Comparison of ENCODE assay signal across 24 cellular contexts in genomic region chr9:93398471-93398870, GRCh38. TPM values are rescaled to one million over a fixed set of nuclear protein-coding genes. Genes with fewer than 3 reads are reported as not detected.
DNase-seq lines count a peak whose midpoint lies in the region; ATAC-seq and TF ChIP-seq lines count a peak whose summit lies in the region.
"Had no signal": no experiment of that assay in that cellular context is flagged by ENCODE, and none has a peak within 500 bp of the region (broad histone marks: within the 10 kb centered on the region; RNA-seq: fewer than 3 reads in every experiment).

No MANE protein-coding gene starts in this region.

- H3K79me1 ChIP-seq in mesendoderm (ENCODE audit: low read length): no peaks in the 10 kb centered on the region

- H3K79me2 ChIP-seq in mesendoderm (ENCODE audit: control insufficient read depth, insufficient read depth, low read length) (no peaks in the 10 kb centered on the region), neural progenitor cell (ENCODE audit: low read depth) (no peaks in the 10 kb centered on the region)

- WGBS in mesendoderm (ENCODE audit: extremely low coverage, insufficient coverage, low lambda C conversion rate): no CpG with 5 or more reads among the region's 9 CpGs
- 78% methylated on average over 8 to 9 of the region's 9 CpGs for WGBS in upper lobe of left lung, 2 donors

- H2AFZ ChIP-seq in neural progenitor cell (replicated peaks): no peak overlapping the region

- H3K36me3 Mint-ChIP-seq in neural progenitor cell: no peaks in the 10 kb centered on the region
- H3K36me3 Mint-ChIP-seq: CD14-positive monocyte; CD4-positive, alpha-beta memory T cell had no signal

- peaks cover 12% of the 10 kb centered on the region for H3K27me3 Mint-ChIP-seq in neural progenitor cell (ENCODE audit: insufficient read depth, low read depth)

- H3K27me3 ChIP-seq in mesendoderm (ENCODE audit: insufficient read depth, low read length, poor library complexity) (no peaks in the 10 kb centered on the region), neural progenitor cell (no peaks in the 10 kb centered on the region), upper lobe of left lung (no peaks in the 10 kb centered on the region)
- H3K27me3 ChIP-seq: BE2C, BLaER1 had no signal

- TF ChIP-seq CTCF in neural progenitor cell (IDR thresholded peaks at IDR 0.05) (no peak), upper lobe of left lung (IDR thresholded peaks at IDR 0.05) (no peak)

- no peak overlapping the region for H3K4ac ChIP-seq in mesendoderm (ENCODE audit: low read depth, low read length)

- H3K4me1 ChIP-seq in mesendoderm (ENCODE audit: control insufficient read depth, low read depth, low read length) (no peaks in the 10 kb centered on the region), neural progenitor cell (no peaks in the 10 kb centered on the region), upper lobe of left lung (peaks cover 0 to 7% (median 1%) of the 10 kb centered on the region in 4 donors)
- H3K4me1 ChIP-seq: BE2C, BLaER1 had no signal

- H3K27ac Mint-ChIP-seq in neural progenitor cell: peak overlapping the region; percentile 17
- H3K27ac Mint-ChIP-seq: CD4-positive, alpha-beta memory T cell; CD4-positive, CD25-positive, alpha-beta regulatory T cell; CD8-positive, alpha-beta memory T cell had no signal

- TF ChIP-seq POLR2A in upper lobe of left lung (IDR thresholded peaks at IDR 0.05): no peak

- no peak overlapping the region for H2BK15ac ChIP-seq in mesendoderm (replicated peaks; ENCODE audit: low read depth)

- no peaks in the 10 kb centered on the region for H3K9me3 ChIP-seq in neural progenitor cell (ENCODE audit: low read depth)
- no peaks in the 10 kb centered on the region for H3K9me3 ChIP-seq in upper lobe of left lung
- H3K9me3 ChIP-seq: BE2C, BLaER1 had no signal

- no peak overlapping the region for H2BK5ac ChIP-seq in mesendoderm (ENCODE audit: low read length)

- no peak overlapping the region for H3K56ac ChIP-seq in mesendoderm (ENCODE audit: low read length)

- H3K27ac ChIP-seq in mesendoderm (ENCODE audit: low read depth, low read length) (no peak overlapping the region), neural progenitor cell (no peak overlapping the region), upper lobe of left lung (no peak overlapping the region)
- H3K27ac ChIP-seq: BLaER1 had no signal

- H4K8ac ChIP-seq in mesendoderm (ENCODE audit: low read depth, low read length): no peak overlapping the region

- no peak overlapping the region for H3K4me3 Mint-ChIP-seq in neural progenitor cell
- H3K4me3 Mint-ChIP-seq: CD14-positive monocyte; CD4-positive, alpha-beta memory T cell; CD4-positive, CD25-positive, alpha-beta regulatory T cell; CD8-positive, alpha-beta memory T cell had no signal

- DNase-seq in mesendoderm (no peak), neural progenitor cell (ENCODE audit: low spot score) (no peak), upper lobe of left lung (peak; percentile 27 to 72), islet precursor cell (no peak), NCI-H1694 treated with DMSO at 0.1 percent for 48 hours (lab: John Stamatoyannopoulos, UW) (no peak)
- no peak for DNase-seq in activated CD4-positive, alpha-beta T cell treated with anti-CD3 and anti-CD28 coated beads for 1 hour
- DNase-seq in activated CD4-positive, alpha-beta T cell treated with anti-CD3 and anti-CD28 coated beads, Interleukin-2, amount 50 U/mL, for 1 hour: no peak
- DNase-seq: 8988T; ACHN; BE2C; C1 segment of cervical spinal cord; CD4-positive, alpha-beta memory T cell; CD4-positive, CD25-positive, alpha-beta regulatory T cell; CD8-positive, alpha-beta memory T cell; COR-L47; DMS 273 treated with DMSO at 0.1 percent for 48 hours; DMS153; DMS53; DMS79; DND-41; GDM1 had no signal

- H3F3A ChIP-seq in neural progenitor cell (ENCODE audit: low read depth): no peaks in the 10 kb centered on the region

- no peaks in the 10 kb centered on the region for H4K20me1 ChIP-seq in neural progenitor cell (ENCODE audit: low read depth)
- H4K20me1 ChIP-seq: BLaER1 had no signal

- H3K4me2 ChIP-seq in mesendoderm (ENCODE audit: low read length): no peak overlapping the region
- H3K4me2 ChIP-seq in neural progenitor cell: no peak overlapping the region
- H3K4me2 ChIP-seq: BLaER1 had no signal

- no peak overlapping the region for H4K5ac ChIP-seq in mesendoderm (ENCODE audit: low read length)

- H3K18ac ChIP-seq in mesendoderm (ENCODE audit: low read length): no peak overlapping the region

- H3K4me3 ChIP-seq in mesendoderm (ENCODE audit: low read length) (no peak overlapping the region), neural progenitor cell (no peak overlapping the region), upper lobe of left lung (no peak overlapping the region)
- H3K4me3 ChIP-seq: BLaER1, GM12878 had no signal

- H3K23ac ChIP-seq in mesendoderm (ENCODE audit: low read length): peak overlapping the region; percentile 33

- no peak overlapping the region for H2BK120ac ChIP-seq in mesendoderm (ENCODE audit: low read depth, low read length)

- H2AK5ac ChIP-seq in mesendoderm (ENCODE audit: low read length): no peak overlapping the region

- no peak for ATAC-seq in upper lobe of left lung (ENCODE audit: low FRiP score in 2 of 2)
- ATAC-seq: GM12878 had no signal

- H3K9ac ChIP-seq in mesendoderm (ENCODE audit: low read length) (no peak overlapping the region), neural progenitor cell (no peak overlapping the region)
- H3K9ac ChIP-seq: BLaER1 had no signal

- H3K9me3 Mint-ChIP-seq in neural progenitor cell: no peaks in the 10 kb centered on the region
- H3K9me3 Mint-ChIP-seq: CD4-positive, alpha-beta memory T cell; CD8-positive, alpha-beta memory T cell had no signal

- H3K36me3 ChIP-seq in mesendoderm (ENCODE audit: control insufficient read depth, insufficient read depth, low read length) (no peaks in the 10 kb centered on the region), neural progenitor cell (no peaks in the 10 kb centered on the region), upper lobe of left lung (no peaks in the 10 kb centered on the region)
- H3K36me3 ChIP-seq: BE2C, BLaER1 had no signal

- H3K4me1 Mint-ChIP-seq in neural progenitor cell: no peaks in the 10 kb centered on the region
- H3K4me1 Mint-ChIP-seq: CD4-positive, alpha-beta memory T cell; CD4-positive, CD25-positive, alpha-beta regulatory T cell; CD8-positive, alpha-beta memory T cell had no signal

- TF ChIP-seq EP300 in upper lobe of left lung (IDR thresholded peaks at IDR 0.05): no peak

RNA-seq across cellular contexts. Expression of gene FAM120A, which starts 53.0 kb away (rescaled TPM):
- polyA plus RNA-seq in mesendoderm (2013, experiment 1 of 2): 44.1 TPM
- 43.3 TPM for polyA plus RNA-seq in mesendoderm (2013, experiment 2 of 2)
- total RNA-seq in neural progenitor cell (ENCODE audit: low replicate concordance): 17.2 and 22.4 TPM in 2 replicates
- total RNA-seq in upper lobe of left lung: 100 to 1,000 TPM; 102 to 137 (median 109) TPM

RNA-seq across cellular contexts. Expression of gene FAM120AOS, which starts 54.9 kb away (rescaled TPM):
- 40.6 TPM for polyA plus RNA-seq in mesendoderm (2013, experiment 1 of 2)
- 41.2 TPM for polyA plus RNA-seq in mesendoderm (2013, experiment 2 of 2)
- total RNA-seq in neural progenitor cell (ENCODE audit: low replicate concordance) (38.7 and 40.9 TPM in 2 replicates), upper lobe of left lung (10 to 100 TPM; 34.5 to 62.8 (median 47.9) TPM)

Comparison
In these comparisons a context has a peak if more than half of its experiments do, and no peak if none do; other contexts are left out.
1. DNase-seq: peak in upper lobe of left lung (2 of 2); none in mesendoderm (single experiment), neural progenitor cell (single experiment), islet precursor cell (single experiment), activated CD4-positive, alpha-beta T cell treated with anti-CD3 and anti-CD28 coated beads for 1 hour (single experiment), NCI-H1694 treated with DMSO at 0.1 percent for 48 hours (single experiment) and activated CD4-positive, alpha-beta T cell treated with anti-CD3 and anti-CD28 coated beads, Interleukin-2, amount 50 U/mL, for 1 hour (single experiment).